In genomic region chrX:64204252-64204651, GRCh38 we compare ENCODE assay signal across 8 cellular contexts. TPM values are rescaled to one million over a fixed set of nuclear protein-coding genes. Genes with fewer than 3 reads are reported as not detected.
DNase-seq lines count a peak whose midpoint lies in the region; ATAC-seq, FAIRE-seq and TF ChIP-seq lines count a peak whose summit lies in the region.

No MANE protein-coding gene starts in this region.

- intact Hi-C loops in uterus (cut with DNase I; ENCODE audit: low total_unique reads), result no loop called here

- H3K4ac ChIP-seq in mesenchymal stem cell (ENCODE audit: low read depth in 1 of 2, low read length in 2 of 2), result no peak overlapping the region

- H3K4me1 ChIP-seq in mesenchymal stem cell (ENCODE audit: control insufficient read depth, insufficient read depth, low read depth, low read length), result peaks cover 12% of the 10 kb centered on the region
- H3K4me1 ChIP-seq in uterus, result no peaks in the 10 kb centered on the region

- peaks cover 0 to 3% of the 10 kb centered on the region in 2 experiments for H3K27me3 ChIP-seq in mesenchymal stem cell (ENCODE audit: control insufficient read depth in 1 of 2, insufficient read depth in 1 of 2, low read length in 2 of 2)
- no peaks in the 10 kb centered on the region for H3K27me3 ChIP-seq in uterus

- TF ChIP-seq POLR2A in uterus (IDR thresholded peaks at IDR 0.05) (no peak), H54 (IDR thresholded peaks at IDR 0.05; ENCODE audit: low read depth, low read length) (no peak)

- H3K27ac ChIP-seq in mesenchymal stem cell (ENCODE audit: low read length, poor library complexity, severe bottlenecking), result no peak overlapping the region
- peak overlapping the region; percentile 86 to 91 for H3K27ac ChIP-seq in uterus

- H2BK120ac ChIP-seq in mesenchymal stem cell (ENCODE audit: low read depth, low read length), result no peak overlapping the region

- H3K18ac ChIP-seq in mesenchymal stem cell (ENCODE audit: low read depth in 1 of 2, low read length in 2 of 2), result peak overlapping the region in 1 of 2 experiments; percentile 62

- H3K36me3 ChIP-seq in mesenchymal stem cell (ENCODE audit: control insufficient read depth in 1 of 2, insufficient read depth in 2 of 2, low read depth in 1 of 2, low read length in 2 of 2), result no peaks in the 10 kb centered on the region
- no peaks in the 10 kb centered on the region for H3K36me3 ChIP-seq in uterus

- 36% methylated on average over 19 of the region's 23 CpGs for WGBS in mesenchymal stem cell

- no peak overlapping the region for H2BK15ac ChIP-seq in mesenchymal stem cell (ENCODE audit: low read depth, poor library complexity, severe bottlenecking)

- peak overlapping the region in 1 of 2 experiments; percentile 59 for H3K14ac ChIP-seq in mesenchymal stem cell (ENCODE audit: low read length in 2 of 2)

- H4K8ac ChIP-seq in mesenchymal stem cell (ENCODE audit: low read length), result no peak overlapping the region

- H3K4me2 ChIP-seq in mesenchymal stem cell (ENCODE audit: low read length, poor library complexity, severe bottlenecking), result peak overlapping the region; percentile 91

- no peak overlapping the region for H3K27ac Mint-ChIP-seq in activated T-cell treated with anti-CD3 and anti-CD28 coated beads, Interleukin-2, amount 50 U/mL, for 72 hours

- H3K23ac ChIP-seq in mesenchymal stem cell (ENCODE audit: low read length in 2 of 2), result no peak overlapping the region

- H3K4me3 Mint-ChIP-seq in activated T-cell treated with anti-CD3 and anti-CD28 coated beads, Interleukin-2, amount 50 U/mL, for 72 hours, result peak overlapping the region; percentile 74 to 78

- peaks cover 11% of the 10 kb centered on the region for H3K79me1 ChIP-seq in mesenchymal stem cell (replicated peaks; ENCODE audit: low read length, poor library complexity, severe bottlenecking)

- FAIRE-seq in H54 (lab: Jason Lieb, UNC), result no peak

- H2AFZ ChIP-seq in mesenchymal stem cell (ENCODE audit: low read depth, low read length), result no peak overlapping the region

- no peak overlapping the region for H2BK5ac ChIP-seq in mesenchymal stem cell (ENCODE audit: low read depth, low read length, poor library complexity, severe bottlenecking)

- no peaks in the 10 kb centered on the region for H3K36me3 Mint-ChIP-seq in activated T-cell treated with anti-CD3 and anti-CD28 coated beads, Interleukin-2, amount 50 U/mL, for 72 hours (ENCODE audit: insufficient read depth in 2 of 2)

- H4K91ac ChIP-seq in mesenchymal stem cell (ENCODE audit: low read length), result no peak overlapping the region

- H3K4me3 ChIP-seq in mesenchymal stem cell (ENCODE audit: insufficient read depth in 1 of 2, low read depth in 1 of 2, low read length in 2 of 2), result peak overlapping the region; percentile 78 to 87
- peak overlapping the region; percentile 52 to 58 for H3K4me3 ChIP-seq in uterus

- no peak for ATAC-seq in activated T-cell treated with anti-CD3 and anti-CD28 coated beads, Interleukin-2, amount 50 U/mL, for 72 hours (replicated peaks in 1 of 2)

- H3K4me1 Mint-ChIP-seq in activated T-cell treated with anti-CD3 and anti-CD28 coated beads, Interleukin-2, amount 50 U/mL, for 72 hours (ENCODE audit: low read depth), result peaks cover 19% of the 10 kb centered on the region

- no peak overlapping the region for H2BK12ac ChIP-seq in mesenchymal stem cell (ENCODE audit: low read length in 2 of 2)

- no peaks in the 10 kb centered on the region for H3K9me3 Mint-ChIP-seq in activated T-cell treated with anti-CD3 and anti-CD28 coated beads, Interleukin-2, amount 50 U/mL, for 72 hours

- H3K27me3 Mint-ChIP-seq in activated T-cell treated with anti-CD3 and anti-CD28 coated beads, Interleukin-2, amount 50 U/mL, for 72 hours (ENCODE audit: low read depth), result peaks cover 7% of the 10 kb centered on the region

- H3K9me3 ChIP-seq in mesenchymal stem cell (ENCODE audit: control insufficient read depth, low read length) (no peaks in the 10 kb centered on the region), uterus (no peaks in the 10 kb centered on the region)

- TF ChIP-seq CTCF in uterus (IDR thresholded peaks at IDR 0.05), result no peak

- peak overlapping the region; percentile 66 for H3K9ac ChIP-seq in mesenchymal stem cell (ENCODE audit: low read length)

- no peak overlapping the region for H2AK5ac ChIP-seq in mesenchymal stem cell (ENCODE audit: low read length, severe bottlenecking)

- no peak for DNase-seq in activated T-cell treated with anti-CD3 and anti-CD28 coated beads, Interleukin-2, amount 50 U/mL, for 72 hours
- no peak for DNase-seq in activated T-cell treated with anti-CD3 and anti-CD28 coated beads, Interleukin-2, amount 50 U/mL, for 1 hour
- DNase-seq in cerebellar cortex (ENCODE audit: low spot score), result peak; percentile 11
- DNase-seq in mesenchymal stem cell, result peak; percentile 2
- peak; percentile 16 to 18 for DNase-seq in uterus
- no peak for DNase-seq in H54 (ENCODE audit: insufficient read length, low spot score)
- DNase-seq in NOMO-1 (lab: John Stamatoyannopoulos, UW; ENCODE audit: unreplicated experiment in 2 of 2), result no peak
- DNase-seq in cerebellar nuclear complex (lab: John Stamatoyannopoulos, UW), result no peak

RNA-seq across cellular contexts. Expression of gene AMER1, which starts 1.3 kb away (rescaled TPM):
- total RNA-seq in activated T-cell treated with anti-CD3 and anti-CD28 coated beads, Interleukin-2, amount 50 U/mL, for 72 hours, result 1 to 10 TPM; 3.2 to 3.6 TPM
- polyA plus RNA-seq in mesenchymal stem cell (2013, experiment 1 of 2), result 1.2 TPM
- polyA plus RNA-seq in mesenchymal stem cell (2013, experiment 2 of 2), result 1.1 TPM
- total RNA-seq in uterus, result 10 to 100 TPM in 2 of 4 donors, 1 to 10 TPM in 2; 3.5 to 14.3 (median 8.3) TPM

RNA-seq across cellular contexts. Expression of gene ASB12, which starts 26.2 kb away (rescaled TPM):
- total RNA-seq in activated T-cell treated with anti-CD3 and anti-CD28 coated beads, Interleukin-2, amount 50 U/mL, for 72 hours, result under 1 TPM in 1 of 2 donors, not detected in 1; 0.31 TPM
- polyA plus RNA-seq in mesenchymal stem cell (2013, experiment 1 of 2), result 0.08 TPM
- 0.05 TPM for polyA plus RNA-seq in mesenchymal stem cell (2013, experiment 2 of 2)
- under 1 TPM in 2 of 4 donors, not detected in 2; 0.34 to 0.35 TPM for total RNA-seq in uterus

Comparison
In these comparisons a context has a peak if more than half of its experiments do, and no peak if none do; other contexts are left out.
1. DNase-seq: peak in cerebellar cortex (single experiment), mesenchymal stem cell (single experiment) and uterus (2 of 2); none in activated T-cell treated with anti-CD3 and anti-CD28 coated beads, Interleukin-2, amount 50 U/mL, for 72 hours (0 of 2), activated T-cell treated with anti-CD3 and anti-CD28 coated beads, Interleukin-2, amount 50 U/mL, for 1 hour (single experiment), H54 (single experiment), NOMO-1 (0 of 2) and cerebellar nuclear complex (0 of 2).